In the genomic region with DNA sequence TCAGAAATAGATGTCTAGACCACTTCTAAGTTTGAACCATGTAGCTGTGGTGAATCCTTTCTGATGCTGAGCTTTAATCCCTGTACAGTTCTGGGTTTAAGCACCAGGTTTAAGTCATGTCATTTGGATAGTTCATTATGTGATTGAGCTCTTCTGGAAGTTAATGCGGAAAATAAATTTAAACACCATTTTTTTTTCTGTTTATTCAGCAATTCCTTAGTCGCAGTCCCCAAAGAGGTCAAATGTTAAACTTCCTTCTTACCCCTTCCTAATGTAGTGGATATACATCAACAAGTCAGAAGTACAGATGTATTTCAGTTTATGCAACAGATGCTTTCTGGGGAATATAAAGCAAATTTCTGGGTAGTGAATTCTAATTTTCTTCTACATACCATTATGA, we compare ENCODE assay signal across 31 cellular contexts. TPM values are rescaled to one million over a fixed set of nuclear protein-coding genes. Genes with fewer than 3 reads are reported as not detected.
"Had no signal": no experiment of that assay in that cellular context is flagged by ENCODE, and none has a peak within 500 bp of the region (broad histone marks: within the 10 kb centered on the region; RNA-seq: fewer than 3 reads in every experiment).

No MANE protein-coding gene starts in this region.

- H3K4me3 ChIP-seq: colonic mucosa, esophagus squamous epithelium, gastrocnemius medialis, heart right ventricle, left lung, lower lobe of right lung, mucosa of descending colon had no signal

- H3K4me3 Mint-ChIP-seq: dendritic cell treated with granulocyte-macrophage colony-stimulating factor and Interleukin-4, amounts not matched to agents 40 ng/mL and 50 ng/mL, for 4 days; effector memory CD8-positive, alpha-beta T cell; endodermal cell; mesothelial cell of epicardium; naive B cell had no signal

- H3K27me3 Mint-ChIP-seq: dendritic cell treated with granulocyte-macrophage colony-stimulating factor and Interleukin-4, amounts not matched to agents 40 ng/mL and 50 ng/mL, for 4 days; effector memory CD8-positive, alpha-beta T cell; naive B cell had no signal

- ATAC-seq: effector memory CD8-positive, alpha-beta T cell; esophagus mucosa; gastrocnemius medialis; heart right ventricle; left cardiac atrium; left lung; left ventricle myocardium superior; lower lobe of right lung; mucosa of descending colon had no signal

- H3K4me1 Mint-ChIP-seq: endodermal cell, mesothelial cell of epicardium had no signal

- H3K36me3 ChIP-seq: colonic mucosa, esophagus squamous epithelium, gastrocnemius medialis, heart right ventricle, left lung, lower lobe of right lung had no signal

- H3K27me3 ChIP-seq: colonic mucosa, esophagus squamous epithelium, gastrocnemius medialis, left lung had no signal

- H3K9me3 Mint-ChIP-seq: dendritic cell treated with granulocyte-macrophage colony-stimulating factor and Interleukin-4, amounts not matched to agents 40 ng/mL and 50 ng/mL, for 4 days; effector memory CD8-positive, alpha-beta T cell; endodermal cell; mesothelial cell of epicardium had no signal

- H3K27ac ChIP-seq: colonic mucosa, epithelial cell of prostate, esophagus squamous epithelium, gastrocnemius medialis, heart right ventricle, left lung, lower lobe of right lung had no signal

- H3K36me3 Mint-ChIP-seq: mesothelial cell of epicardium, naive B cell had no signal

- H3K27ac Mint-ChIP-seq: dendritic cell treated with granulocyte-macrophage colony-stimulating factor and Interleukin-4, amounts not matched to agents 40 ng/mL and 50 ng/mL, for 4 days; effector memory CD8-positive, alpha-beta T cell; endodermal cell; mesothelial cell of epicardium had no signal

- DNase-seq: colonic mucosa; cortex of kidney; effector CD8-positive, alpha-beta T cell; effector memory CD8-positive, alpha-beta T cell; endodermal cell; erythroblast; esophagus squamous epithelium; foreskin fibroblast; foreskin melanocyte; gastrocnemius medialis; glutamatergic neuron; head of caudate nucleus; heart right ventricle; hippocampal formation; left cardiac atrium; left lung; left ventricle myocardium superior; lower lobe of right lung; mesenchymal stem cell; mucosa of descending colon; naive B cell had no signal

- FAIRE-seq: endometrium, islet of Langerhans, keratinocyte had no signal

- H3K9me3 ChIP-seq: colonic mucosa, esophagus squamous epithelium, gastrocnemius medialis, heart right ventricle, left lung, lower lobe of right lung, mucosa of descending colon had no signal

- H3K4me1 ChIP-seq: colonic mucosa, esophagus squamous epithelium, gastrocnemius medialis, heart right ventricle, left lung, lower lobe of right lung had no signal

RNA-seq across cellular contexts. Expression of a gene that starts 52.9 kb away (rescaled TPM):
- total RNA-seq: dermis microvascular lymphatic vessel endothelial cell, esophagus mucosa, glomerular endothelial cell, lung microvascular endothelial cell had no signal
